Comparison of ENCODE assay signal across 16 cellular contexts in the genomic region with DNA sequence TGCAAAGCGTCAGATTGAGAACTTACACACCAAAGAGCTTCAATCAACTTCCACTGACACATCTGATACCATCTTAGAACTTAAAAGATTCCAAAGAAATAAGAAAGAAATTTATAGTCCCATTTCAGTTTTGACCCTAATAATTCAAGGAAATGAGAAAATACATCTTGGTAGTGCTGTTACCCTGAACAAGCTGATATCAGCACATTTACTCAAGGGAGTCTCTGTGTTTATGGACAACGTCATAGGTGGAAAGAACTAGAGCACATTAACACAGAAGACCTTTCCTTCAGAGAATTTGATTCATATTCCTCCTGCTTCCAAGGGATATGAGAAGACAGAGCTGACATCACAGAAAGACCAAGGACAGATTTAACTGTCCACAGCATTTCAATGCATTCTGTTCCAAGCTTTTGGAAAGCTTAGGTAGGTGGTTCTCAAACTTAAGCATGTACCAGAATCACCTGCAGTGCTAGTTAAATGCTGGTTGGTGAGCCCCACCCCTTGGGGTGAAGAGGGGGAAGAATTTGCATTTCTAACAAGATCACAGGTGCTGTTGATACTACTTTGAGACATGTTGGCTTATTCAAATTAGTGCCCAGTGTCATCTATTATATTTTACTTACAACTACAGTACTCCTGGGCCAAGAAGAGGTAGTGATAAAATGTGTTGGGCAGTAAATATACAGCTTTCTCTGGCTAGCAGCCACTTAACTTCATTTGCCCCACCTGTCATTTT.
"Had no signal": no experiment of that assay in that cellular context is flagged by ENCODE, and none has a peak within 500 bp of the region (broad histone marks: within the 10 kb centered on the region; RNA-seq: fewer than 3 reads in every experiment).

No MANE protein-coding gene starts in this region.

- H3K27ac ChIP-seq: ovary, skin epidermis, tibial nerve, vagina had no signal

- H3K4me1 Mint-ChIP-seq: activated CD4-positive, alpha-beta memory T cell treated with anti-CD3 and anti-CD28 coated beads, Interleukin-2, amount 10 ng/mL, durations not matched to agents 7 days and 5 days; activated naive CD8-positive, alpha-beta T cell treated with anti-CD3 and anti-CD28 coated beads, Interleukin-2, amount 10 ng/mL, durations not matched to agents 7 days and 5 days; neural crest cell; stimulated activated effector memory CD8-positive, alpha-beta T cell treated with anti-CD3 and anti-CD28 coated beads, Interleukin-12 subunit alpha, Interleukin-12 subunit beta, amount 100 ng/mL, for 72 hours had no signal

- H3K4me3 ChIP-seq: ovary, skin epidermis, tibial nerve, vagina had no signal

- H3K9me3 ChIP-seq: ovary, vagina had no signal

- H3K27me3 ChIP-seq: ovary, tibial nerve, vagina had no signal

- H3K36me3 ChIP-seq: ovary had no signal

- H3K4me3 Mint-ChIP-seq: activated CD4-positive, alpha-beta memory T cell treated with anti-CD3 and anti-CD28 coated beads, Interleukin-2, amount 10 ng/mL, durations not matched to agents 7 days and 5 days; activated naive CD8-positive, alpha-beta T cell treated with anti-CD3 and anti-CD28 coated beads, Interleukin-2, amount 10 ng/mL, durations not matched to agents 7 days and 5 days; endodermal cell; neural crest cell; stimulated activated effector memory CD8-positive, alpha-beta T cell treated with anti-CD3 and anti-CD28 coated beads, Interleukin-12 subunit alpha, Interleukin-12 subunit beta, amount 100 ng/mL, for 72 hours had no signal

- H3K27ac Mint-ChIP-seq: activated CD4-positive, alpha-beta memory T cell treated with anti-CD3 and anti-CD28 coated beads, Interleukin-2, amount 10 ng/mL, durations not matched to agents 7 days and 5 days; activated naive CD8-positive, alpha-beta T cell treated with anti-CD3 and anti-CD28 coated beads, Interleukin-2, amount 10 ng/mL, durations not matched to agents 7 days and 5 days; endodermal cell; stimulated activated effector memory CD8-positive, alpha-beta T cell treated with anti-CD3 and anti-CD28 coated beads, Interleukin-12 subunit alpha, Interleukin-12 subunit beta, amount 100 ng/mL, for 72 hours had no signal

- H3K36me3 Mint-ChIP-seq: stimulated activated effector memory CD8-positive, alpha-beta T cell treated with anti-CD3 and anti-CD28 coated beads, Interleukin-12 subunit alpha, Interleukin-12 subunit beta, amount 100 ng/mL, for 72 hours had no signal

- H3K27me3 Mint-ChIP-seq: activated CD4-positive, alpha-beta memory T cell treated with anti-CD3 and anti-CD28 coated beads, Interleukin-2, amount 10 ng/mL, durations not matched to agents 7 days and 5 days; activated naive CD8-positive, alpha-beta T cell treated with anti-CD3 and anti-CD28 coated beads, Interleukin-2, amount 10 ng/mL, durations not matched to agents 7 days and 5 days had no signal

- H3K9me3 Mint-ChIP-seq: endodermal cell; neural crest cell; stimulated activated effector memory CD8-positive, alpha-beta T cell treated with anti-CD3 and anti-CD28 coated beads, Interleukin-12 subunit alpha, Interleukin-12 subunit beta, amount 100 ng/mL, for 72 hours had no signal

- DNase-seq: activated CD4-positive, alpha-beta memory T cell treated with anti-CD3 and anti-CD28 coated beads, Interleukin-2, amount 10 ng/mL, durations not matched to agents 7 days and 5 days; activated gamma-delta T cell treated with Interleukin-2 at 50 U/mL for 16 hours; activated naive CD8-positive, alpha-beta T cell treated with anti-CD3 and anti-CD28 coated beads, Interleukin-2, amount 10 ng/mL, durations not matched to agents 7 days and 5 days; activated T-cell treated with anti-CD3 and anti-CD28 coated beads, Interleukin-2, amount 50 U/mL, for 48 hours; anterior cingulate cortex; cerebellar nuclear complex; dermis blood vessel endothelial cell; endodermal cell; hippocampal formation; kidney glomerular epithelial cell; ovary had no signal

- ATAC-seq: stimulated activated effector memory CD8-positive, alpha-beta T cell treated with anti-CD3 and anti-CD28 coated beads, Interleukin-12 subunit alpha, Interleukin-12 subunit beta, amount 100 ng/mL, for 72 hours had no signal

- H3K4me1 ChIP-seq: vagina had no signal
